ENCODE assay signal across 27 cellular contexts in genomic region chr20:37529968-37530600, GRCh38. TPM values are rescaled to one million over a fixed set of nuclear protein-coding genes. Genes with fewer than 3 reads are reported as not detected.
A peak's percentile ranks its signal among the peaks of the same experiment; 100 is the strongest.
DNase-seq lines count a peak whose midpoint lies in the region; ATAC-seq, FAIRE-seq and TF ChIP-seq lines count a peak whose summit lies in the region.
"Had no signal": no experiment of that assay in that cellular context is flagged by ENCODE, and none has a peak within 500 bp of the region (broad histone marks: within the 10 kb centered on the region; RNA-seq: fewer than 3 reads in every experiment).

No MANE protein-coding gene starts in this region.

- no peaks in the 10 kb centered on the region for H3K9me3 Mint-ChIP-seq in astrocyte (ENCODE audit: unreplicated experiment)
- H3K9me3 Mint-ChIP-seq: CD8-positive, alpha-beta T cell had no signal

- no peak for TF ChIP-seq CTCF in RWPE2 (IDR thresholded peaks at IDR 0.05; ENCODE audit: poor library complexity, severe bottlenecking)
- TF ChIP-seq CTCF in astrocyte (IDR thresholded peaks at IDR 0.05; ENCODE audit: insufficient read depth, low read depth, low read length): no peak
- TF ChIP-seq CTCF in testis (IDR thresholded peaks at IDR 0.05): no peak
- TF ChIP-seq CTCF in GM20000 (IDR thresholded peaks at IDR 0.05; ENCODE audit: extremely low read depth, missing control alignments): no peak

- H2AFZ ChIP-seq in astrocyte (ENCODE audit: low read depth, low read length): no peak overlapping the region
- H2AFZ ChIP-seq: PC-9 had no signal

- H3K36me3 Mint-ChIP-seq in astrocyte (ENCODE audit: low read depth, unreplicated experiment): peaks cover 2% of the 10 kb centered on the region

- no peak overlapping the region for H3K27ac Mint-ChIP-seq in astrocyte (ENCODE audit: unreplicated experiment)
- H3K27ac Mint-ChIP-seq: CD8-positive, alpha-beta T cell had no signal

- H3K9me3 ChIP-seq in RWPE2 (ENCODE audit: severe bottlenecking): no peaks in the 10 kb centered on the region
- no peaks in the 10 kb centered on the region for H3K9me3 ChIP-seq in astrocyte (ENCODE audit: insufficient read depth, low read depth, low read length)
- H3K9me3 ChIP-seq in testis: no peaks in the 10 kb centered on the region
- H3K9me3 ChIP-seq: SJSA1 had no signal

- no peak for TF ChIP-seq POLR2A in testis (IDR thresholded peaks at IDR 0.05)

- H3K4me3 ChIP-seq in RWPE2 (ENCODE audit: severe bottlenecking): no peak overlapping the region
- H3K4me3 ChIP-seq in astrocyte (ENCODE audit: insufficient read depth, low read depth, low read length): no peak overlapping the region
- H3K4me3 ChIP-seq in testis: no peak overlapping the region
- H3K4me3 ChIP-seq: GM12878, K562, PC-9, SJSA1 had no signal

- peaks cover 20% of the 10 kb centered on the region for H4K20me1 ChIP-seq in astrocyte (ENCODE audit: insufficient read depth, low read length)

- H3K36me3 ChIP-seq in RWPE2 (ENCODE audit: low read depth): peaks cover 15% of the 10 kb centered on the region
- no peaks in the 10 kb centered on the region for H3K36me3 ChIP-seq in astrocyte (ENCODE audit: insufficient read depth, low read length)
- H3K36me3 ChIP-seq in testis (ENCODE audit: low read depth, missing control alignments): no peaks in the 10 kb centered on the region

- H3K79me2 ChIP-seq in astrocyte (ENCODE audit: insufficient read depth, low read length): peaks cover 27% of the 10 kb centered on the region

- peaks cover 17% of the 10 kb centered on the region for H3K4me1 ChIP-seq in RWPE2 (ENCODE audit: insufficient read depth, poor library complexity, severe bottlenecking)
- H3K4me1 ChIP-seq in astrocyte (ENCODE audit: insufficient read depth, low read length): peaks cover 20% of the 10 kb centered on the region
- peaks cover 20% of the 10 kb centered on the region for H3K4me1 ChIP-seq in testis

- H3K27me3 Mint-ChIP-seq in astrocyte (ENCODE audit: low read depth, unreplicated experiment): no peaks in the 10 kb centered on the region

- H3K9ac ChIP-seq in astrocyte (ENCODE audit: low read length): no peak overlapping the region

- no peak for ATAC-seq in RWPE2 (ENCODE audit: low read depth)
- ATAC-seq in HG03378 (IDR thresholded peaks at IDR 0.05; ENCODE audit: unreplicated experiment): no peak
- ATAC-seq: CD8-positive, alpha-beta T cell; GM12878; K562 had no signal

- DNase-seq in RWPE2 (ENCODE audit: low spot score) (peak; percentile 74), astrocyte (ENCODE audit: low read depth) (no peak), mesenteric fat pad (ENCODE audit: low spot score) (peak; percentile 83), testis (peak; percentile 2), NCI-H1048 (lab: John Stamatoyannopoulos, UW) (no peak), GM20000 (ENCODE audit: low spot score) (no peak)
- DNase-seq: C1 segment of cervical spinal cord, DMS 273 treated with DMSO at 0.1 percent for 48 hours, DMS79, EL, GDM1, Kasumi-1, NCI-H2029, NCI-H526 treated with DMSO at 0.1 percent for 48 hours, PC-9, Right ventricle myocardium superior had no signal

- intact Hi-C loops in testis (cut with DNase I; ENCODE audit: low total_unique reads): loop anchor here (5.0 to 10.0 kb wide), 2 partner anchors 125 to 248 kb away; no protein-coding TSS in a partner anchor

- H3K4me3 Mint-ChIP-seq in astrocyte (ENCODE audit: unreplicated experiment): peak overlapping the region; percentile 12

- no peak for FAIRE-seq in astrocyte (lab: Jason Lieb, UNC)
- FAIRE-seq: GM12878, K562 had no signal

- H3K27me3 ChIP-seq in RWPE2 (ENCODE audit: insufficient read depth, poor library complexity, severe bottlenecking) (no peaks in the 10 kb centered on the region), astrocyte (ENCODE audit: insufficient read depth, low read length) (no peaks in the 10 kb centered on the region), testis (no peaks in the 10 kb centered on the region)
- H3K27me3 ChIP-seq: SJSA1 had no signal

- WGBS in testis, 2 donors: 87 to 88% methylated on average over 10 of the region's 10 CpGs

- no peak overlapping the region for H3K4me2 ChIP-seq in astrocyte (ENCODE audit: low read length)
- H3K4me2 ChIP-seq: PC-9 had no signal

- H3K27ac ChIP-seq in RWPE2 (ENCODE audit: poor library complexity, severe bottlenecking) (no peak overlapping the region), astrocyte (ENCODE audit: low read depth, low read length) (no peak overlapping the region), testis (no peak overlapping the region)
- H3K27ac ChIP-seq: PC-9, SJSA1 had no signal

- H3K4me1 Mint-ChIP-seq in astrocyte (ENCODE audit: low read depth, unreplicated experiment): peaks cover 17% of the 10 kb centered on the region

RNA-seq across cellular contexts. Expression of gene BLCAP, which starts 2.4 kb away (rescaled TPM):
- total RNA-seq in astrocyte (96.5 and 111 TPM in 2 replicates), mesenteric fat pad (148 TPM), testis (10 to 100 TPM; 80.0 to 83.6 TPM)
- polyA plus RNA-seq in testis (ENCODE audit: insufficient read depth, low read depth, low replicate concordance): 76.9 TPM

RNA-seq across cellular contexts. Expression of gene NNAT, which starts 9.0 kb away (rescaled TPM):
- total RNA-seq in astrocyte: 3.1 and 3.6 TPM in 2 replicates
- total RNA-seq in mesenteric fat pad: 27.3 TPM
- 1 to 10 TPM; 6.2 to 8.7 TPM for total RNA-seq in testis
- polyA plus RNA-seq in testis (ENCODE audit: insufficient read depth, low read depth, low replicate concordance): 6.1 TPM
- total RNA-seq: A673; CD8-positive, alpha-beta T cell; GM12878; H4; HT1080; M059J; NCI-H460; PC-9; Right ventricle myocardium superior; RPMI7951; SJSA1 had no signal
- polyA plus RNA-seq: K562 had no signal

Comparison
In these comparisons a context has a peak if more than half of its experiments do, and no peak if none do; other contexts are left out.
1. DNase-seq: peak in RWPE2 (single experiment), mesenteric fat pad (single experiment) and testis (single experiment); none in astrocyte (single experiment), NCI-H1048 (single experiment) and GM20000 (single experiment).